In genomic region chr10:101570764-101571572, GRCh38 we compare ENCODE assay signal across 8 cellular contexts. TPM values are rescaled to one million over a fixed set of nuclear protein-coding genes. Genes with fewer than 3 reads are reported as not detected.
DNase-seq lines count a peak whose midpoint lies in the region; ATAC-seq, FAIRE-seq and TF ChIP-seq lines count a peak whose summit lies in the region.

No MANE protein-coding gene starts in this region.

- ATAC-seq in HG02840 (IDR thresholded peaks at IDR 0.05; ENCODE audit: low FRiP score, unreplicated experiment) (no peak), GM18907 (IDR thresholded peaks at IDR 0.05; ENCODE audit: unreplicated experiment) (no peak)

- H3K9me3 ChIP-seq in ascending aorta (peaks cover 0 to 7% of the 10 kb centered on the region in 2 donors), keratinocyte (ENCODE audit: control insufficient read depth, low read depth, low read length) (no peaks in the 10 kb centered on the region), tibial nerve (peaks cover 0 to 16% (median 2%) of the 10 kb centered on the region in 4 donors)

- no peaks in the 10 kb centered on the region for H3K9me1 ChIP-seq in keratinocyte (ENCODE audit: control insufficient read depth, extremely low read depth, insufficient read depth, low read length)

- no peak for TF ChIP-seq EP300 in tibial nerve (IDR thresholded peaks at IDR 0.05)

- intact Hi-C loops in ascending aorta (cut with DNase I) = loop anchor here (1.0 to 5.0 kb wide), 3 partner anchors 219 to 410 kb away; partner anchors contain the start of gene BTRC

- no peak for TF ChIP-seq POLR2A in tibial nerve (IDR thresholded peaks at IDR 0.05)

- peaks cover 12% of the 10 kb centered on the region for H3K27me3 ChIP-seq in ascending aorta
- peaks cover 41% of the 10 kb centered on the region for H3K27me3 ChIP-seq in keratinocyte (ENCODE audit: control insufficient read depth, extremely low read depth, insufficient read depth, low read length)
- H3K27me3 ChIP-seq in tibial nerve = peaks cover 4 to 41% of the 10 kb centered on the region in 2 donors

- H3K27ac ChIP-seq in ascending aorta = no peak overlapping the region
- no peak overlapping the region for H3K27ac ChIP-seq in keratinocyte (ENCODE audit: control insufficient read depth, insufficient read depth, low read length)
- no peak overlapping the region for H3K27ac ChIP-seq in tibial nerve

- peaks cover 0 to 7% of the 10 kb centered on the region in 2 donors for H3K36me3 ChIP-seq in ascending aorta
- no peaks in the 10 kb centered on the region for H3K36me3 ChIP-seq in keratinocyte (ENCODE audit: control insufficient read depth in 2 of 2, extremely low read depth in 1 of 2, insufficient read depth in 2 of 2, low read length in 2 of 2)
- H3K36me3 ChIP-seq in tibial nerve = peaks cover 0 to 16% (median 0%) of the 10 kb centered on the region in 3 donors

- H3K4me2 ChIP-seq in keratinocyte (ENCODE audit: control insufficient read depth, extremely low read depth, insufficient read depth, low read depth, low read length) = peak overlapping the region; percentile 100

- H3K4me3 ChIP-seq in AG09309 (ENCODE audit: control insufficient read depth, low read depth, low read length) (peak overlapping the region; percentile 70), HFF-Myc (replicated peaks; ENCODE audit: low read depth, low read length) (peak overlapping the region; percentile 53), ascending aorta (peak overlapping the region; percentile 66 to 77), keratinocyte (ENCODE audit: control insufficient read depth in 2 of 3, extremely low read depth in 1 of 3, insufficient read depth in 2 of 3, low read depth in 1 of 3, low read length in 3 of 3) (peak overlapping the region; percentile 57 to 80 (median 59)), tibial nerve (peak overlapping the region; percentile 28 to 55 (median 39))

- 21 to 48% methylated on average over 9 to 21 of the region's 22 CpGs for WGBS in tibial nerve, 2 donors

- peak; percentile 17 for FAIRE-seq in keratinocyte (lab: Jason Lieb, UNC)

- no peaks in the 10 kb centered on the region for H3K79me2 ChIP-seq in keratinocyte (ENCODE audit: control insufficient read depth, insufficient read depth, low read length)

- H3K9ac ChIP-seq in keratinocyte (ENCODE audit: control insufficient read depth, extremely low read depth, insufficient read depth, low read length) = peak overlapping the region; percentile 62

- dilution Hi-C loops in keratinocyte (cut with MboI; ENCODE audit: extremely low pct_ligation_motif_present, low sequenced_read_pairs) = no loop called here

- TF ChIP-seq CTCF in AG09309 (IDR thresholded peaks at IDR 0.05; ENCODE audit: control insufficient read depth, insufficient read depth, low read depth, low read length, missing control alignments) (no peak), HFF-Myc (IDR thresholded peaks at IDR 0.05; ENCODE audit: low read depth, low read length, missing control alignments) (no peak), ascending aorta (IDR thresholded peaks at IDR 0.05) (no peak), keratinocyte (optimal IDR thresholded peaks at IDR 0.05 in 1 of 3, IDR thresholded peaks at IDR 0.05 in 1 of 3, conservative IDR thresholded peaks at IDR 0.05 in 1 of 3; ENCODE audit: extremely low read depth in 1 of 3, insufficient read depth in 2 of 3, low read length in 3 of 3) (no peak), tibial nerve (IDR thresholded peaks at IDR 0.05) (no peak)

- DNase-seq in AG09309 (ENCODE audit: low read depth) = no peak
- no peak for DNase-seq in HFF-Myc (ENCODE audit: extremely low read depth, low read depth)
- no peak for DNase-seq in ascending aorta (ENCODE audit: low spot score in 2 of 2)
- no peak for DNase-seq in keratinocyte (ENCODE audit: low read depth, low spot score)
- no peak for DNase-seq in tibial nerve (ENCODE audit: low spot score in 2 of 2)
- no peak for DNase-seq in NAMALWA (ENCODE audit: low spot score)

- no peaks in the 10 kb centered on the region for H4K20me1 ChIP-seq in keratinocyte (ENCODE audit: control insufficient read depth, extremely low read depth, insufficient read depth, low read length)

- H3K4me1 ChIP-seq in ascending aorta (peaks cover 0 to 17% of the 10 kb centered on the region in 2 donors), keratinocyte (ENCODE audit: control insufficient read depth, extremely low read depth, insufficient read depth, low read length) (peaks cover 11% of the 10 kb centered on the region), tibial nerve (peaks cover 0 to 29% (median 12%) of the 10 kb centered on the region in 4 donors)

- peak overlapping the region; percentile 92 for H2AFZ ChIP-seq in keratinocyte (ENCODE audit: control insufficient read depth, low read length)

RNA-seq across cellular contexts. Expression of gene POLL, which starts 17.1 kb away (rescaled TPM):
- total RNA-seq in ascending aorta (17.1 TPM), tibial nerve (10 to 100 TPM; 27.8 to 45.7 (median 35.8) TPM)
- 11.6 to 18.6 TPM (median 11.9 TPM) in 3 replicates for polyA plus RNA-seq in keratinocyte
- polyA plus RNA-seq in keratinocyte (2011; ENCODE audit: low read depth) = 5.7 TPM
- polyA plus RNA-seq in keratinocyte (2011; cell fraction: cytosol; rRNA removed) = 9.7 and 12.2 TPM in 2 replicates
- 37.0 and 37.7 TPM in 2 replicates for polyA plus RNA-seq in keratinocyte (2011; cell fraction: nucleus; rRNA removed)
- polyA plus RNA-seq in keratinocyte (2012; ENCODE audit: low replicate concordance) = 11.3 and 12.7 TPM in 2 replicates
- 19.0 to 25.4 TPM (median 24.4 TPM) in 3 replicates for polyA minus RNA-seq in keratinocyte
- polyA minus RNA-seq in keratinocyte (2011; cell fraction: cytosol; rRNA and poly(A)+ RNA removed) = 16.9 TPM
- polyA minus RNA-seq in keratinocyte (2011; cell fraction: nucleus; rRNA and poly(A)+ RNA removed) = 12.2 and 19.3 TPM in 2 replicates

RNA-seq across cellular contexts. Expression of gene DPCD, which starts 17.2 kb away (rescaled TPM):
- total RNA-seq in ascending aorta (1.3 TPM), tibial nerve (10 to 100 TPM in 2 of 4 donors, 1 to 10 TPM in 2; 6.0 to 28.5 (median 16.3) TPM)
- 43.3 to 58.1 TPM (median 57.9 TPM) in 3 replicates for polyA plus RNA-seq in keratinocyte
- polyA plus RNA-seq in keratinocyte (2011; ENCODE audit: low read depth) = 26.5 TPM
- polyA plus RNA-seq in keratinocyte (2011; cell fraction: cytosol; rRNA removed) = 51.5 and 57.5 TPM in 2 replicates
- polyA plus RNA-seq in keratinocyte (2011; cell fraction: nucleus; rRNA removed) = 35.5 and 37.4 TPM in 2 replicates
- polyA plus RNA-seq in keratinocyte (2012; ENCODE audit: low replicate concordance) = 21.9 and 38.6 TPM in 2 replicates
- 26.4 to 33.5 TPM (median 26.8 TPM) in 3 replicates for polyA minus RNA-seq in keratinocyte
- 17.1 TPM for polyA minus RNA-seq in keratinocyte (2011; cell fraction: cytosol; rRNA and poly(A)+ RNA removed)
- 5.6 and 8.1 TPM in 2 replicates for polyA minus RNA-seq in keratinocyte (2011; cell fraction: nucleus; rRNA and poly(A)+ RNA removed)
